In the genomic region with DNA sequence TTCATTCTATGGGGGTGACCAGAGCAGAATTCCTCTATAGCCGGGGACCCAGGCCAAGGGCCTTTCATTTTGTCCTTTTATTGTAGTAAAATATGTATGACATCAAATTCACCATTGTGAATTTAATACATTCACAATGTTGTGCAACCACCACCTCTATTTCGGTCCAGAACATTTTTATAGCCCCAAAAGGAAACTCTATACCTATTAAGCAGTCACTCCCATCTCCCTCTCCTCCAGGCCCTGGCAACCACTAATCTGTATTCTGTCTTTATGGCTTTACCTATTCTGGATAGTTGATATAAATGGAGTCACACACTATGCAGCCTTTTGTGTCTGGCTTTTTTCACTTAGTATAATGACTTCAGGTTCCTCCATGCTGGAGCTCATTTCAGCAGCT, we compare ENCODE assay signal across 30 cellular contexts. TPM values are rescaled to one million over a fixed set of nuclear protein-coding genes. Genes with fewer than 3 reads are reported as not detected.
DNase-seq lines count a peak whose midpoint lies in the region; ATAC-seq and TF ChIP-seq lines count a peak whose summit lies in the region.
"Had no signal": no experiment of that assay in that cellular context is flagged by ENCODE, and none has a peak within 500 bp of the region (broad histone marks: within the 10 kb centered on the region; RNA-seq: fewer than 3 reads in every experiment).

No MANE protein-coding gene starts in this region.

- H3K9me1 ChIP-seq in IMR-90 (ENCODE audit: insufficient read depth, low read length) = peaks cover 26% of the 10 kb centered on the region

- no peak for TF ChIP-seq CTCF in IMR-90 (conservative IDR thresholded peaks at IDR 0.05; ENCODE audit: low read depth, low read length)
- no peak for TF ChIP-seq CTCF in breast epithelium (IDR thresholded peaks at IDR 0.05)

- H2AFZ ChIP-seq in IMR-90 (replicated peaks; ENCODE audit: low read length, poor library complexity) = no peak overlapping the region
- H2AFZ ChIP-seq: hepatocyte had no signal

- H3K18ac ChIP-seq in IMR-90 (ENCODE audit: low read depth, low read length) = peak overlapping the region; percentile 70; the same call in 1 of the 2 replicates

- 0 out of 4 replicates have a peak, but pooled peaks cover 0 to 5% of the 10 kb centered on the region in 2 experiments for H3K79me1 ChIP-seq in IMR-90 (ENCODE audit: low read depth in 1 of 2, low read length in 2 of 2)

- H2AK9ac ChIP-seq in IMR-90 (replicated peaks; ENCODE audit: low read depth, low read length, poor library complexity) = no peak overlapping the region

- no CpG with 5 or more reads among the region's 2 CpGs for WGBS in IMR-90 (ENCODE audit: extremely low coverage in 2 of 2, insufficient read length in 1 of 2), 2 experiments

- no peak overlapping the region for H2BK5ac ChIP-seq in IMR-90 (ENCODE audit: low read depth, low read length, poor library complexity, severe bottlenecking)

- H3K23ac ChIP-seq in IMR-90 (ENCODE audit: low read depth, low read length) = peak overlapping the region; percentile 14; the same call in 1 of the 2 replicates

- no peak for DNase-seq in IMR-90
- DNase-seq in breast epithelium (ENCODE audit: low spot score in 2 of 2) = no peak
- DNase-seq in mesenteric fat pad (ENCODE audit: low spot score) = peak; percentile 2
- no peak for DNase-seq in NCI-H524 (lab: John Stamatoyannopoulos, UW)
- DNase-seq: activated CD4-positive, alpha-beta T cell treated with anti-CD3 and anti-CD28 coated beads for 4 hours; activated naive CD4-positive, alpha-beta T cell treated with anti-CD3 and anti-CD28 coated beads for 36 hours; activated T-cell treated with anti-CD3 and anti-CD28 coated beads, Interleukin-2, amount 50 U/mL, for 4 hours; adrenal gland; brain microvascular endothelial cell; Calu3; effector CD4-positive, alpha-beta T cell; foreskin fibroblast; GOT3; naive thymus-derived CD8-positive, alpha-beta T cell; NCI-H1694; occipital lobe; retina; Right ventricle myocardium superior; stimulated activated CD4-positive, alpha-beta T cell treated with anti-CD3 and anti-CD28 coated beads, Interleukin-2, amount 100 ng/mL, for 48 hours had no signal

- no peak overlapping the region for H3K4me3 ChIP-seq in IMR-90 (ENCODE audit: insufficient read depth, low read depth, low read length)
- H3K4me3 ChIP-seq in breast epithelium = no peak overlapping the region
- peak overlapping the region; percentile 2 for H3K4me3 ChIP-seq in skeletal muscle satellite cell (ENCODE audit: low read length)
- H3K4me3 ChIP-seq: adrenal gland, GM12878, hepatocyte, spleen, upper lobe of right lung had no signal

- intact Hi-C loops in IMR-90 (cut with micrococcal nuclease) = no loop called here
- intact Hi-C loops in breast epithelium (cut with DNase I; ENCODE audit: low total_unique reads) = no loop called here

- peak overlapping the region; percentile 74; the same call in 1 of the 2 replicates for H4K5ac ChIP-seq in IMR-90 (ENCODE audit: low read depth, low read length)

- H2BK20ac ChIP-seq in IMR-90 (ENCODE audit: low read depth, low read length) = peak overlapping the region; percentile 85

- no peak for TF ChIP-seq RAD21 in IMR-90 (IDR thresholded peaks at IDR 0.05; ENCODE audit: low read length)

- peak overlapping the region; percentile 76; the same call in 1 of the 3 replicates for H2BK15ac ChIP-seq in IMR-90 (ENCODE audit: low read depth, low read length)

- peak overlapping the region; percentile 98 for H2BK120ac ChIP-seq in IMR-90 (ENCODE audit: low read depth, low read length)

- H3K56ac ChIP-seq in IMR-90 (ENCODE audit: extremely low read depth, insufficient read depth, low read length) = no peak overlapping the region

- peak overlapping the region; percentile 78 for H4K91ac ChIP-seq in IMR-90 (ENCODE audit: insufficient read depth, low read depth, low read length)

- H2AK5ac ChIP-seq in IMR-90 (ENCODE audit: low read depth, low read length) = peak overlapping the region; percentile 96; the same call in 1 of the 2 replicates

- H3K36me3 ChIP-seq in IMR-90 (ENCODE audit: control insufficient read depth, insufficient read depth, low read length) (no peaks in the 10 kb centered on the region), breast epithelium (no peaks in the 10 kb centered on the region), skeletal muscle satellite cell (ENCODE audit: insufficient read depth, low read length) (no peaks in the 10 kb centered on the region)
- H3K36me3 ChIP-seq: adrenal gland, brain microvascular endothelial cell, spleen, upper lobe of right lung had no signal

- no peak for TF ChIP-seq POLR2A in IMR-90 (IDR thresholded peaks at IDR 0.05; ENCODE audit: low read depth, low read length)
- TF ChIP-seq POLR2A in breast epithelium (IDR thresholded peaks at IDR 0.05) = no peak

- H3K4me1 ChIP-seq in IMR-90 (ENCODE audit: control insufficient read depth, insufficient read depth, low read length) = peaks cover 21% of the 10 kb centered on the region
- H3K4me1 ChIP-seq in breast epithelium = peaks cover 5 to 11% of the 10 kb centered on the region in 2 donors
- peaks cover 37% of the 10 kb centered on the region for H3K4me1 ChIP-seq in skeletal muscle satellite cell (ENCODE audit: control insufficient read depth, insufficient read depth, low read length)
- H3K4me1 ChIP-seq: adrenal gland had no signal

- ATAC-seq in IMR-90 (ENCODE audit: low read depth) (peak; percentile 36), GM21367 (IDR thresholded peaks at IDR 0.05; ENCODE audit: unreplicated experiment) (no peak), GM18861 (IDR thresholded peaks at IDR 0.05; ENCODE audit: unreplicated experiment) (no peak), HG03521 (IDR thresholded peaks at IDR 0.05; ENCODE audit: unreplicated experiment) (no peak)
- ATAC-seq: activated T-cell treated with anti-CD3 and anti-CD28 coated beads, Interleukin-2, amount 50 U/mL, for 4 hours; GM12878; naive thymus-derived CD8-positive, alpha-beta T cell had no signal

- POLR2A ChIA-PET in IMR-90 (lab: Charles Lee; ENCODE audit: unreplicated experiment) = interaction anchor here (0.5 kb wide), 1 partner anchor 95 kb away, joined by 3 read pairs; no protein-coding TSS in a partner anchor

- H3K9ac ChIP-seq in IMR-90 (ENCODE audit: low read depth, low read length) (no peak overlapping the region), skeletal muscle satellite cell (ENCODE audit: low read depth, low read length) (peak overlapping the region; percentile 77)

- no peaks in the 10 kb centered on the region for H4K20me1 ChIP-seq in IMR-90 (ENCODE audit: insufficient read depth, low read length)

- BruUV-seq in IMR-90 (replicated peaks; lab: Mats Ljungman, UMichigan) = no TSS peak

- no peaks in the 10 kb centered on the region for H3K9me3 ChIP-seq in IMR-90 (ENCODE audit: control insufficient read depth, insufficient read depth, low read length)
- no peaks in the 10 kb centered on the region for H3K9me3 ChIP-seq in breast epithelium
- no peaks in the 10 kb centered on the region for H3K9me3 ChIP-seq in skeletal muscle satellite cell (replicated peaks; ENCODE audit: low read length)
- H3K9me3 ChIP-seq: adrenal gland, spleen, upper lobe of right lung had no signal

- CTCF ChIA-PET in IMR-90 (lab: Yijun Ruan, JAX) = no interaction called here

- H3K27ac ChIP-seq in IMR-90 (ENCODE audit: insufficient read depth, low read length) (no peak overlapping the region), breast epithelium (peak overlapping the region; percentile 72 to 83)
- H3K27ac ChIP-seq: hepatocyte, spleen, upper lobe of right lung had no signal

- dilution Hi-C loops in IMR-90 (cut with HindIII; ENCODE audit: low sequenced_read_pairs, unreplicated experiment) = no loop called here

- H3K14ac ChIP-seq in IMR-90 (replicated peaks; ENCODE audit: low read depth, low read length) = peak overlapping the region; percentile 86; the same call in 1 of the 2 replicates

- no peak overlapping the region; a peak in 1 of 4 replicates for H4K8ac ChIP-seq in IMR-90 (ENCODE audit: low read depth in 2 of 2, low read length in 2 of 2)

- H3K27me3 ChIP-seq in IMR-90 (ENCODE audit: control insufficient read depth, insufficient read depth, low read length) (no peaks in the 10 kb centered on the region), breast epithelium (no peaks in the 10 kb centered on the region), skeletal muscle satellite cell (ENCODE audit: control insufficient read depth, insufficient read depth, low read length) (no peaks in the 10 kb centered on the region)
- H3K27me3 ChIP-seq: adrenal gland, brain microvascular endothelial cell, hepatocyte, upper lobe of right lung had no signal

- in situ Hi-C loops in IMR-90 (cut with MboI; ENCODE audit: low sequenced_read_pairs) = no loop called here

- H3K4ac ChIP-seq in IMR-90 (ENCODE audit: low read depth, low read length) = peak overlapping the region; percentile 88

- H3K4me2 ChIP-seq in IMR-90 (ENCODE audit: low read depth, low read length) (no peak overlapping the region), skeletal muscle satellite cell (ENCODE audit: low read length) (peak overlapping the region; percentile 35)
- H3K4me2 ChIP-seq: hepatocyte had no signal

TF ChIP-seq in IMR-90, 13 proteins besides CTCF, POLR2A, EP300 and RAD21:
- TF ChIP-seq CEBPB (IDR thresholded peaks at IDR 0.05; ENCODE audit: low read depth, low read length) (peak; percentile 56), SMC3 (IDR thresholded peaks at IDR 0.05; ENCODE audit: low read depth, low read length) (no peak), MAFK (IDR thresholded peaks at IDR 0.05; ENCODE audit: low read depth, low read length) (no peak), FOS (IDR thresholded peaks at IDR 0.05; ENCODE audit: low read depth, low read length) (no peak), BHLHE40 (IDR thresholded peaks at IDR 0.05; ENCODE audit: low read depth, low read length) (no peak), RCOR1 (IDR thresholded peaks at IDR 0.05; ENCODE audit: insufficient replicate concordance, low read length) (no peak)

RNA-seq across cellular contexts. Expression of a gene that starts 9.7 kb away (rescaled TPM):
- total RNA-seq in IMR-90 (2012; rRNA removed) (0.28 TPM in 1 of 2 replicates, not detected in the other), breast epithelium (10 to 100 TPM in 2 of 3 donors, not detected in 1; 30.5 to 52.2 TPM), mesenteric fat pad (0.16 TPM)
- 0.07 TPM in 1 of 2 replicates, not detected in the other for polyA plus RNA-seq in IMR-90 (2012; rRNA removed)
- 0.07 and 0.08 TPM in 2 replicates for polyA plus RNA-seq in IMR-90 (2012; cell fraction: cytosol; rRNA removed)
- polyA plus RNA-seq in IMR-90 (2012; cell fraction: nucleus; rRNA removed; ENCODE audit: low replicate concordance) = 0.33 and 0.57 TPM in 2 replicates
- total RNA-seq in skeletal muscle satellite cell (2012; rRNA removed) = under 0.01 and 0.22 TPM in 2 replicates
- total RNA-seq: hepatocyte; naive thymus-derived CD8-positive, alpha-beta T cell; occipital lobe; Right ventricle myocardium superior; subcutaneous adipose tissue had no signal
- polyA plus RNA-seq: naive thymus-derived CD8-positive, alpha-beta T cell had no signal

RNA-seq across cellular contexts. Expression of a gene that starts 54.1 kb away (rescaled TPM):
- 0.28 and 0.36 TPM in 2 replicates for total RNA-seq in IMR-90 (2012; rRNA removed)
- polyA plus RNA-seq in IMR-90 (2012; rRNA removed) = 0.14 and 0.22 TPM in 2 replicates
- 0.16 TPM in 1 of 2 replicates, not detected in the other for polyA plus RNA-seq in IMR-90 (2012; cell fraction: cytosol; rRNA removed)
- polyA plus RNA-seq in IMR-90 (2012; cell fraction: nucleus; rRNA removed; ENCODE audit: low replicate concordance) = 0.23 and 0.39 TPM in 2 replicates
- 1 to 10 TPM in 1 of 3 donors, under 1 TPM in 2; 0.16 to 1.0 (median 0.33) TPM for total RNA-seq in breast epithelium
- total RNA-seq in mesenteric fat pad = 0.39 TPM
- 0.25 and 0.66 TPM in 2 replicates for total RNA-seq in skeletal muscle satellite cell (2012; rRNA removed)
- total RNA-seq: Calu3, Daoy, NCI-H460, occipital lobe, Right ventricle myocardium superior had no signal
